In the genomic region with DNA sequence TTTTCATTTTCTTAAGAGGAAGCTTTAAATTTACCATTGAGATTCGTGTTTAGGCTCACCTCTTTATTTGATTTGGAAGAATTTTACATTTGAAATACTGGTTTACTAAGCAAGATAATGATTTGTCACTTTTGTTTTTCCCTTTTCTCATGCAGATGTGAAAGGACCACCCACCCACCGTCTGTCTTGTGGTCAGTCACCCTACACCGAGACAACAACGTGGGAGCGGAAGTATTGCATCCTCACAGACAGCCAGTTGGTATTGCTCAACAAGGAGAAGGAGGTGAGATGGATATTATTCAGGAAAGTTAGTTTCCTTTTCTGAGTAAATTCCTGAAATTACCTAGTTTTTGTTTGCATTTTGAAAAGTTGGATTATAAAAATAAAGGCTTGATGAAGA, we compare ENCODE assay signal across 11 cellular contexts.
DNase-seq lines count a peak whose midpoint lies in the region; ATAC-seq and TF ChIP-seq lines count a peak whose summit lies in the region.
"Had no signal": no experiment of that assay in that cellular context is flagged by ENCODE, and none has a peak within 500 bp of the region (broad histone marks: within the 10 kb centered on the region; RNA-seq: fewer than 3 reads in every experiment).

No MANE protein-coding gene starts in this region.

- H3K9me3 ChIP-seq in upper lobe of right lung (no peaks in the 10 kb centered on the region), Peyer's patch (no peaks in the 10 kb centered on the region)
- H3K9me3 ChIP-seq: stomach had no signal

- H3K4me3 ChIP-seq in upper lobe of right lung (no peak overlapping the region), Peyer's patch (no peak overlapping the region)
- H3K4me3 ChIP-seq: stomach had no signal

- no peak overlapping the region for H3K27ac ChIP-seq in upper lobe of right lung
- no peak overlapping the region for H3K27ac ChIP-seq in Peyer's patch
- H3K27ac ChIP-seq: stomach had no signal

- H3K27me3 ChIP-seq in upper lobe of right lung (no peaks in the 10 kb centered on the region), Peyer's patch (no peaks in the 10 kb centered on the region)
- H3K27me3 ChIP-seq: stomach had no signal

- peak; percentile 76 for ATAC-seq in upper lobe of right lung

- TF ChIP-seq POLR2A in Peyer's patch (IDR thresholded peaks at IDR 0.05): no peak

- DNase-seq in LHCN-M2 (ENCODE audit: low read depth) (peak; percentile 69), UCSD-AML1 (lab: John Stamatoyannopoulos, UW; ENCODE audit: unreplicated experiment) (peak; percentile 24), iPS DF 19.7 (ENCODE audit: low read depth, low spot score) (peak; percentile 91), upper lobe of right lung (peak; percentile 65), NCI-H345 (lab: John Stamatoyannopoulos, UW) (no peak), epidermal melanocyte (ENCODE audit: insufficient read length, low spot score) (no peak), Peyer's patch (no peak)
- DNase-seq: activated CD4-positive, alpha-beta T cell treated with anti-CD3 and anti-CD28 coated beads, Interleukin-2, amount 10 ng/mL, durations not matched to agents 7 days and 5 days; activated naive CD4-positive, alpha-beta T cell treated with anti-CD3 and anti-CD28 coated beads for 36 hours; cerebellar nuclear complex; stomach had no signal

- no peaks in the 10 kb centered on the region for H3K36me3 ChIP-seq in upper lobe of right lung
- H3K36me3 ChIP-seq in Peyer's patch: no peaks in the 10 kb centered on the region
- H3K36me3 ChIP-seq: stomach had no signal

- TF ChIP-seq CTCF in upper lobe of right lung (IDR thresholded peaks at IDR 0.05): no peak
- TF ChIP-seq CTCF in Peyer's patch (IDR thresholded peaks at IDR 0.05): no peak

- intact Hi-C loops in upper lobe of right lung (cut with DNase I): no loop called here

- H3K4me1 ChIP-seq in upper lobe of right lung: peaks cover 29% of the 10 kb centered on the region
- H3K4me1 ChIP-seq in Peyer's patch: no peaks in the 10 kb centered on the region

Comparison
In these comparisons a context has a peak if more than half of its experiments do, and no peak if none do; other contexts are left out.
1. DNase-seq: peak in LHCN-M2 (single experiment), UCSD-AML1 (single experiment), iPS DF 19.7 (single experiment) and upper lobe of right lung (single experiment); none in NCI-H345 (single experiment), epidermal melanocyte (single experiment) and Peyer's patch (0 of 3).